ENCODE assay signal across 11 cellular contexts in the genomic region with DNA sequence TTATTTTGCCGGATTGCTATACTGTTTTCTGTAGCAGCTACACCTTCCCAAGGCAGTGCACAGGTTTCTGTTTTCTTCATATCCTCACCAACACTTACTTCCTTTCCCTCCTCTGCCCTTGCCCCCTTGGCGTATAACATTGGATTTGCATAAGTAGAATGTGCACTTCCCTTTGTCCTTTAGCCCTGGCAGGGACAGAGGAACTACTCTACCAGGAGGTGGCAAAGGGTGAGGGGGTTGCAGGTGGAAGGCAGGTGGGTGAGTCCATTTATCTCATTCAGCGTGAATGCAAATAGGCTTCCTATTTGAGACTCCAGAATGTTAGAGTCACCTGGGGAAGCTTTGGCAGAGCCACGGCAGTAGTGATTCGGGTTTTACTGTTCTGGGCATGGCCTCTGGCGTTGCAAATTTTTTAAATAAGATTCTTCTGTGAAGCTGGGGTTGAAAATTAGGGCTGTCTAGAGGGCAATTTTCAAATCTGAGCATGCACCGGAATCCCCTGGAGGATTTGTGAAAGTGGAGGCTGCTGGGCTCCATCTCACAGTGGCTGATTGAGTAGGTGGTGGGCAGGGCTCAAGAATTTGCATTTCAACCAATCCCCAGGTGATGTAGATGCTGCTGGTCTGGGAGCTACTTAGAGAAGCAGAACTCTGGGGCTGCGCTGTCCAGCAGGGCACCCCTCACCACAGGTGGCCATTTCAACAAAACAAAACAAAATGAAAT.
DNase-seq lines count a peak whose midpoint lies in the region; ATAC-seq and TF ChIP-seq lines count a peak whose summit lies in the region.
"Had no signal": no experiment of that assay in that cellular context is flagged by ENCODE, and none has a peak within 500 bp of the region (broad histone marks: within the 10 kb centered on the region; RNA-seq: fewer than 3 reads in every experiment).

No MANE protein-coding gene starts in this region.

- no peak overlapping the region for H3K27ac ChIP-seq in ovary
- H3K27ac ChIP-seq: BLaER1 treated with 17β-estradiol and CSF1 and Interleukin-3, amounts not matched to agents 10 nM and 100 nM; heart right ventricle had no signal

- peak; percentile 31 for DNase-seq in GM06990 (ENCODE audit: extremely low read depth, insufficient read length)
- peak; percentile 17 for DNase-seq in NCI-H69 (lab: John Stamatoyannopoulos, UW)
- no peak for DNase-seq in NCI-H1092 treated with DMSO at 0.1 percent for 48 hours (lab: John Stamatoyannopoulos, UW)
- no peak for DNase-seq in T-helper 1 cell
- no peak for DNase-seq in ovary
- no peak for DNase-seq in OCI-M1 (lab: John Stamatoyannopoulos, UW)
- DNase-seq: activated CD8-positive, alpha-beta T cell treated with anti-CD3 and anti-CD28 coated beads, Interleukin-2, amount 10 ng/mL, durations not matched to agents 7 days and 5 days; heart right ventricle had no signal

- intact Hi-C loops in ovary (cut with DNase I) = no loop called here

- TF ChIP-seq EP300 in ovary (IDR thresholded peaks at IDR 0.05) = no peak

- 50 to 55% (median 52%) methylated on average over 8 of the region's 8 CpGs for WGBS in ovary, 3 donors

- no peaks in the 10 kb centered on the region for H3K9me3 ChIP-seq in ovary
- H3K9me3 ChIP-seq: BLaER1 treated with 17β-estradiol and CSF1 and Interleukin-3, amounts not matched to agents 10 nM and 100 nM; heart right ventricle had no signal

- no peak for TF ChIP-seq CTCF in GM06990 (IDR thresholded peaks at IDR 0.05; ENCODE audit: insufficient read depth, low read length, poor library complexity, severe bottlenecking)
- no peak for TF ChIP-seq CTCF in ovary (IDR thresholded peaks at IDR 0.05)

- peaks cover 45% of the 10 kb centered on the region for H3K36me3 ChIP-seq in GM06990 (ENCODE audit: control insufficient read depth, insufficient read depth, low read length)
- no peaks in the 10 kb centered on the region for H3K36me3 ChIP-seq in ovary

- H3K4me3 ChIP-seq in GM06990 (replicated peaks; ENCODE audit: low read depth, low read length) = peak overlapping the region; percentile 11
- H3K4me3 ChIP-seq in ovary = no peak overlapping the region
- H3K4me3 ChIP-seq: BLaER1 treated with 17β-estradiol and CSF1 and Interleukin-3, amounts not matched to agents 10 nM and 100 nM; heart right ventricle had no signal

- H3K4me1 ChIP-seq in ovary (ENCODE audit: insufficient read depth) = no peaks in the 10 kb centered on the region

- no peak for TF ChIP-seq POLR2A in ovary (IDR thresholded peaks at IDR 0.05)

- peak; percentile 61 for ATAC-seq in GM19438 (IDR thresholded peaks at IDR 0.05; ENCODE audit: low read depth, unreplicated experiment)
- ATAC-seq in HG02981 (IDR thresholded peaks at IDR 0.05; ENCODE audit: unreplicated experiment) = peak; percentile 58
- ATAC-seq: activated CD8-positive, alpha-beta T cell treated with anti-CD3 and anti-CD28 coated beads, Interleukin-2, amount 10 ng/mL, durations not matched to agents 7 days and 5 days; heart right ventricle had no signal

- no peaks in the 10 kb centered on the region for H3K27me3 ChIP-seq in GM06990 (replicated peaks; ENCODE audit: control insufficient read depth, insufficient read depth, low read length)
- H3K27me3 ChIP-seq in ovary = no peaks in the 10 kb centered on the region
- H3K27me3 ChIP-seq: BLaER1 treated with 17β-estradiol and CSF1 and Interleukin-3, amounts not matched to agents 10 nM and 100 nM had no signal

Comparison
In these comparisons a context has a peak if more than half of its experiments do, and no peak if none do; other contexts are left out.
1. DNase-seq: peak in GM06990 (single experiment) and NCI-H69 (single experiment); none in NCI-H1092 treated with DMSO at 0.1 percent for 48 hours (single experiment), T-helper 1 cell (0 of 5), ovary (0 of 5) and OCI-M1 (single experiment).